23 cellular contexts compared by ENCODE assay signal in genomic region chr5:176797456-176798093, GRCh38. TPM values are rescaled to one million over a fixed set of nuclear protein-coding genes. Genes with fewer than 3 reads are reported as not detected.
DNase-seq lines count a peak whose midpoint lies in the region; ATAC-seq and TF ChIP-seq lines count a peak whose summit lies in the region.
"Had no signal": no experiment of that assay in that cellular context is flagged by ENCODE, and none has a peak within 500 bp of the region (broad histone marks: within the 10 kb centered on the region; RNA-seq: fewer than 3 reads in every experiment).

No MANE protein-coding gene starts in this region.

- H3K27ac ChIP-seq in neuronal stem cell (replicated peaks; ENCODE audit: low read length) = no peak overlapping the region
- H3K27ac ChIP-seq: BLaER1, SJSA1 had no signal

- H3K36me3 Mint-ChIP-seq in brain = no peaks in the 10 kb centered on the region
- H3K36me3 Mint-ChIP-seq: CD4-positive, CD25-positive, alpha-beta regulatory T cell had no signal

- H3K4me1 ChIP-seq in neuronal stem cell (ENCODE audit: control insufficient read depth in 2 of 2, insufficient read depth in 1 of 2, low read depth in 1 of 2, low read length in 2 of 2) = peaks cover 0 to 8% of the 10 kb centered on the region in 2 donors
- H3K4me1 ChIP-seq: BLaER1, SJSA1 had no signal

- H3K4me3 Mint-ChIP-seq in brain = no peak overlapping the region
- H3K4me3 Mint-ChIP-seq: CD4-positive, CD25-positive, alpha-beta regulatory T cell had no signal

- no peak overlapping the region for H3K4me2 ChIP-seq in neuronal stem cell (ENCODE audit: insufficient read depth, low read length, poor library complexity, severe bottlenecking)
- H3K4me2 ChIP-seq: BLaER1 had no signal

- H3K27ac Mint-ChIP-seq in brain = peak overlapping the region in 3 of 5 experiments; percentile 19 to 46 (median 46)
- H3K27ac Mint-ChIP-seq: CD4-positive, CD25-positive, alpha-beta regulatory T cell had no signal

- no peak overlapping the region for H3K4ac ChIP-seq in neuronal stem cell (ENCODE audit: low read length)

- no peak overlapping the region for H2AK5ac ChIP-seq in neuronal stem cell (ENCODE audit: low read depth, low read length)

- peaks cover 10% of the 10 kb centered on the region for H3K27me3 Mint-ChIP-seq in brain

- DNase-seq in NCI-H146 treated with DMSO at 0.1 percent for 48 hours (lab: John Stamatoyannopoulos, UW; ENCODE audit: unreplicated experiment) = peak; percentile 9
- DNase-seq in NCI-H146 (lab: John Stamatoyannopoulos, UW) = no peak
- DNase-seq in DMS79 treated with DMSO at 0.1 percent for 48 hours (lab: John Stamatoyannopoulos, UW) = peak; percentile 18
- no peak for DNase-seq in neuronal stem cell (ENCODE audit: low spot score)
- no peak for DNase-seq in SIG-M5 treated with dmso at 0.1 percent for 504 hours (lab: John Stamatoyannopoulos, UW; ENCODE audit: unreplicated experiment)
- DNase-seq: 8988T; CD4-positive, CD25-positive, alpha-beta regulatory T cell; DMS153; GDM1; Karpas-422; NCI-H1092; NCI-H1436 treated with DMSO at 0.1 percent for 48 hours; NCI-H2029; NCI-H2171; NCI-H226; NCI-H510A had no signal

- peaks cover 0 to 8% of the 10 kb centered on the region in 2 donors for H3K9me3 ChIP-seq in neuronal stem cell (replicated peaks in 1 of 2; ENCODE audit: control insufficient read depth in 2 of 2, insufficient read depth in 1 of 2, low read depth in 1 of 2, low read length in 2 of 2)
- H3K9me3 ChIP-seq: BLaER1, SJSA1 had no signal

- peak overlapping the region; percentile 59 for H3K23ac ChIP-seq in neuronal stem cell (ENCODE audit: low read depth, low read length, poor library complexity)

- peaks cover 0 to 60% (median 5%) of the 10 kb centered on the region in 3 experiments for H3K27me3 ChIP-seq in neuronal stem cell (ENCODE audit: control insufficient read depth in 3 of 3, insufficient read depth in 3 of 3, low read depth in 1 of 3, low read length in 3 of 3)

- H3K79me1 ChIP-seq in neuronal stem cell (ENCODE audit: low read depth, low read length) = no peaks in the 10 kb centered on the region

- TF ChIP-seq CTCF in brain (conservative IDR thresholded peaks at IDR 0.05) = no peak

- peaks cover 44% of the 10 kb centered on the region for H3K4me1 Mint-ChIP-seq in brain

- no peak overlapping the region for H2BK15ac ChIP-seq in neuronal stem cell (ENCODE audit: low read length)

- H2BK120ac ChIP-seq in neuronal stem cell (ENCODE audit: low read depth, low read length) = no peak overlapping the region

- no peak overlapping the region for H2AFZ ChIP-seq in neuronal stem cell (ENCODE audit: low read length)

- no peak for ATAC-seq in HG03354 (IDR thresholded peaks at IDR 0.05; ENCODE audit: poor library complexity, severe bottlenecking, unreplicated experiment)
- no peak for ATAC-seq in GM21825 (IDR thresholded peaks at IDR 0.05; ENCODE audit: unreplicated experiment)
- ATAC-seq: GM12878, HCT116 had no signal

- no peak overlapping the region for H3K14ac ChIP-seq in neuronal stem cell (ENCODE audit: low read length)

- H3K4me3 ChIP-seq in neuronal stem cell (ENCODE audit: low read length in 2 of 2) = no peak overlapping the region
- H3K4me3 ChIP-seq: BLaER1, GM12878, SJSA1 had no signal

- H2BK5ac ChIP-seq in neuronal stem cell (ENCODE audit: low read length) = no peak overlapping the region

- no peak overlapping the region for H4K8ac ChIP-seq in neuronal stem cell (ENCODE audit: low read depth, low read length)

- no peak overlapping the region for H4K91ac ChIP-seq in neuronal stem cell (ENCODE audit: low read depth, low read length, poor library complexity)

- H2BK12ac ChIP-seq in neuronal stem cell (ENCODE audit: low read length) = no peak overlapping the region

- peaks cover 0 to 2% of the 10 kb centered on the region in 2 donors for H3K36me3 ChIP-seq in neuronal stem cell (replicated peaks in 1 of 2; ENCODE audit: control insufficient read depth in 2 of 2, insufficient read depth in 2 of 2, low read length in 2 of 2)
- H3K36me3 ChIP-seq: BLaER1, SJSA1 had no signal

- peak overlapping the region; percentile 2 for H3K9ac ChIP-seq in neuronal stem cell (ENCODE audit: low read depth, low read length, poor library complexity)
- H3K9ac ChIP-seq: BLaER1 had no signal

- WGBS in neuronal stem cell (ENCODE audit: extremely low coverage in 2 of 2, insufficient read length in 2 of 2, insufficient replicate concordance in 1 of 2), 2 donors = no CpG with 5 or more reads among the region's 25 CpGs

- peak overlapping the region; percentile 33 for H3K18ac ChIP-seq in neuronal stem cell (ENCODE audit: low read length)

- H3K9me3 Mint-ChIP-seq in brain = peaks cover 0 to 8% (median 0%) of the 10 kb centered on the region in 5 experiments

RNA-seq across cellular contexts. Expression of gene UNC5A, which starts 12.8 kb away (rescaled TPM):
- polyA plus RNA-seq in brain (ENCODE audit: insufficient read depth, low read depth, low replicate concordance) = 50.6 TPM
- 1.3 TPM for polyA plus RNA-seq in neuronal stem cell (2013, experiment 1 of 2)
- 1.4 TPM for polyA plus RNA-seq in neuronal stem cell (2013, experiment 2 of 2)
- polyA plus RNA-seq: CD4-positive, CD25-positive, alpha-beta regulatory T cell; GM12878 had no signal

Comparison
In these comparisons a context has a peak if more than half of its experiments do, and no peak if none do; other contexts are left out.
1. DNase-seq: peak in NCI-H146 treated with DMSO at 0.1 percent for 48 hours (single experiment) and DMS79 treated with DMSO at 0.1 percent for 48 hours (single experiment); none in NCI-H146 (single experiment), neuronal stem cell (single experiment) and SIG-M5 treated with dmso at 0.1 percent for 504 hours (single experiment).